In the genomic region with DNA sequence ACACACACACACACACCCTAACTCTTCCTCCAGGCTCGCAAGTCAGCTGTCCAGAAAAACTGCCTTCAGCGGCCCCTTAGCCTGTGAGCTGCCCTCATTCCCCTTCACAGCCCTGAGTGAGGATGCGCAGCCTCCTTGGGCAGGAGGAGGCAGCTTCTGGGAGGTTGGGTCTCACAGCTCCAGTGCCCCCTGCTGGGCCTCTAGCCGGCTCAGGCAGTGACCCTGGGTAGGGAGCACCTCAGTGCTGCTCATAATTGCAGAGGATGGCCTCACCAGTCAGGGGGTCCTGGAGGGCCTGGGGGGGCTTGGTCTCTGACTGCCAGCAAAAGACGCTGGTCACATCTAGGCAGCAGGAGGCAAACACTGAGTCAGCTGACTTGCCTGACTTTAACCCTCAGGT, we compare ENCODE assay signal across 8 cellular contexts. TPM values are rescaled to one million over a fixed set of nuclear protein-coding genes. Genes with fewer than 3 reads are reported as not detected.
A peak's percentile ranks its signal among the peaks of the same experiment; 100 is the strongest.
DNase-seq lines count a peak whose midpoint lies in the region; ATAC-seq and TF ChIP-seq lines count a peak whose summit lies in the region.

No MANE protein-coding gene starts in this region.

- no peak overlapping the region for H3K4me3 ChIP-seq in RWPE2 (ENCODE audit: severe bottlenecking)

- H3K36me3 Mint-ChIP-seq in activated CD4-positive, alpha-beta T cell treated with anti-CD3 and anti-CD28 coated beads for 36 hours (ENCODE audit: low read depth): no peaks in the 10 kb centered on the region

- TF ChIP-seq CTCF in RWPE2 (IDR thresholded peaks at IDR 0.05; ENCODE audit: poor library complexity, severe bottlenecking): peak; percentile 16

- peaks cover 26% of the 10 kb centered on the region for H3K27me3 ChIP-seq in RWPE2 (ENCODE audit: insufficient read depth, poor library complexity, severe bottlenecking)

- no peaks in the 10 kb centered on the region for H3K36me3 ChIP-seq in RWPE2 (ENCODE audit: low read depth)

- CTCF ChIA-PET in activated CD4-positive, alpha-beta T cell treated with anti-CD3 and anti-CD28 coated beads for 36 hours (lab: Charles Lee): no interaction called here

- H3K9me3 ChIP-seq in RWPE2 (ENCODE audit: severe bottlenecking): no peaks in the 10 kb centered on the region

- H3K4me3 Mint-ChIP-seq in activated CD4-positive, alpha-beta T cell treated with anti-CD3 and anti-CD28 coated beads for 36 hours: no peak overlapping the region

- no peaks in the 10 kb centered on the region for H3K4me1 ChIP-seq in RWPE2 (ENCODE audit: insufficient read depth, poor library complexity, severe bottlenecking)

- H3K27me3 Mint-ChIP-seq in activated CD4-positive, alpha-beta T cell treated with anti-CD3 and anti-CD28 coated beads for 36 hours: peaks cover 34% of the 10 kb centered on the region

- peak; percentile 75 for ATAC-seq in activated CD4-positive, alpha-beta T cell treated with anti-CD3 and anti-CD28 coated beads for 36 hours
- ATAC-seq in RWPE2 (ENCODE audit: low read depth) (0 out of 3 replicates have a peak, but pooled peaks have one; percentile 13), HG02763 (IDR thresholded peaks at IDR 0.05; ENCODE audit: unreplicated experiment) (no peak)

- POLR2A ChIA-PET in activated CD4-positive, alpha-beta T cell treated with anti-CD3 and anti-CD28 coated beads for 36 hours (lab: Charles Lee): no interaction called here

- no peak overlapping the region for H3K27ac Mint-ChIP-seq in activated CD4-positive, alpha-beta T cell treated with anti-CD3 and anti-CD28 coated beads for 36 hours

- peak; percentile 65 for DNase-seq in activated CD4-positive, alpha-beta T cell treated with anti-CD3 and anti-CD28 coated beads for 36 hours
- DNase-seq in activated CD4-positive, alpha-beta T cell treated with anti-CD3 and anti-CD28 coated beads, Interleukin-2, amount 50 U/mL, for 4 hours: no peak
- DNase-seq in RWPE2 (ENCODE audit: low spot score) (no peak), germinal center (ENCODE audit: low spot score) (peak; percentile 14), NCI-H2196 (lab: John Stamatoyannopoulos, UW; ENCODE audit: unreplicated experiment) (no peak), middle frontal gyrus (ENCODE audit: extremely low spot score, low spot score) (no peak)
- DNase-seq in stimulated activated CD8-positive, alpha-beta memory T cell treated with anti-CD3 and anti-CD28 coated beads, Interleukin-4, amount 100 ng/mL, for 24 hours (ENCODE audit: low read depth): peak; percentile 5

- H3K4me1 Mint-ChIP-seq in activated CD4-positive, alpha-beta T cell treated with anti-CD3 and anti-CD28 coated beads for 36 hours: peaks cover 3% of the 10 kb centered on the region

- intact Hi-C loops in activated CD4-positive, alpha-beta T cell treated with anti-CD3 and anti-CD28 coated beads for 36 hours (cut with DNase I, micrococcal nuclease): loop anchor here (2.0 to 5.0 kb wide), 2 partner anchors 58 to 309 kb away; no protein-coding TSS in a partner anchor

- no peak overlapping the region for H3K27ac ChIP-seq in RWPE2 (ENCODE audit: poor library complexity, severe bottlenecking)

- no peaks in the 10 kb centered on the region for H3K9me3 Mint-ChIP-seq in activated CD4-positive, alpha-beta T cell treated with anti-CD3 and anti-CD28 coated beads for 36 hours (ENCODE audit: low read depth)

RNA-seq across cellular contexts. Expression of a gene that starts 43.7 kb away (rescaled TPM):
- 10 to 100 TPM; 12.5 to 13.3 TPM for total RNA-seq in activated CD4-positive, alpha-beta T cell treated with anti-CD3 and anti-CD28 coated beads for 36 hours

RNA-seq across cellular contexts. Expression of a gene that starts 44.1 kb away (rescaled TPM):
- total RNA-seq in activated CD4-positive, alpha-beta T cell treated with anti-CD3 and anti-CD28 coated beads for 36 hours: 1 to 10 TPM; 3.5 to 6.2 TPM

RNA-seq across cellular contexts. Expression of a gene that starts 59.7 kb away (rescaled TPM):
- 1 to 10 TPM; 6.3 to 8.9 TPM for total RNA-seq in activated CD4-positive, alpha-beta T cell treated with anti-CD3 and anti-CD28 coated beads for 36 hours

Comparison
In these comparisons a context has a peak if more than half of its experiments do, and no peak if none do; other contexts are left out.
1. DNase-seq: peak in activated CD4-positive, alpha-beta T cell treated with anti-CD3 and anti-CD28 coated beads for 36 hours (single experiment), germinal center (single experiment) and stimulated activated CD8-positive, alpha-beta memory T cell treated with anti-CD3 and anti-CD28 coated beads, Interleukin-4, amount 100 ng/mL, for 24 hours (single experiment); none in activated CD4-positive, alpha-beta T cell treated with anti-CD3 and anti-CD28 coated beads, Interleukin-2, amount 50 U/mL, for 4 hours (0 of 2), RWPE2 (single experiment), NCI-H2196 (single experiment) and middle frontal gyrus (single experiment).